1 cellular context compared by ENCODE assay signal in the genomic region with DNA sequence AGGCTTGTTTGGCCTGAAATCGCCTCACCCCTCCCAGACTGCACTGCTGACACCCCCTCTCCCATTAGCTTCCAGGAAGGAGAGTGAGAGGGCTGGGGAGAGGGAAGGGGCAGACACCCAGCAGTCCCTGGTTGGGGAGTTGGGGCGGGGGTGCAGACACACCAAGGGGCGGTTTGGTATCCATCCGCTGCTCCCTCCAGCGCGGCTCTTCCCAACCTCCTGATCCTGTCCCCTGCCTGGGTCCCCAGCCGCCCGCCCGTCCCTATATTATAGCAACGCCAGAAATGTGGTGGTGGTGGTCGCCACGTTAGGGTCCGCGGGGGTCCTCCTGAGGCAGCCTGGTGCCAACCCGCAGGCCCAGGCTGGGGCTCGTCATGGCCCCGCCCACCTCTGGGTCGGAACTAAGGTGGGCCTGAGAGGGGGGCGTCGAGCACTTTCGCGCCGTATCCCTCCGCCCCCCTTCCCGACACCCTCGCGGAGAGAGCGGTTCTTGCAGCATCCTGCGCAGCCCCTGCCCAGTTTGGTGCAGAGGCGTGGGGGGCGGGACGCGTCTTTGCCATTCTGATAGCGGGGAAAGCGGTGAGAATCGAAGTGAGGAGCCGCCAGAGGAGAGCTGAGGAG.
TF ChIP-seq lines count a peak whose summit lies in the region.

No MANE protein-coding gene starts in this region.

TF ChIP-seq in IMR-90, 13 proteins besides CTCF, POLR2A, EP300 and RAD21 (continued from another document):
- TF ChIP-seq MXI1 (IDR thresholded peaks at IDR 0.05; ENCODE audit: borderline replicate concordance, low read depth, low read length) (no peak), SMC3 (IDR thresholded peaks at IDR 0.05; ENCODE audit: low read depth, low read length) (no peak)
